ENCODE assay signal across 21 cellular contexts in genomic region chr10:5360318-5360915, GRCh38. TPM values are rescaled to one million over a fixed set of nuclear protein-coding genes. Genes with fewer than 3 reads are reported as not detected.
DNase-seq lines count a peak whose midpoint lies in the region; ATAC-seq and FAIRE-seq lines count a peak whose summit lies in the region.
"Had no signal": no experiment of that assay in that cellular context is flagged by ENCODE, and none has a peak within 500 bp of the region (broad histone marks: within the 10 kb centered on the region; RNA-seq: fewer than 3 reads in every experiment).

No MANE protein-coding gene starts in this region.

- H3K9me3 ChIP-seq in endocrine pancreas (ENCODE audit: control insufficient read depth, low read length): no peaks in the 10 kb centered on the region
- H3K9me3 ChIP-seq in small intestine (ENCODE audit: control insufficient read depth, low read depth): no peaks in the 10 kb centered on the region
- H3K9me3 ChIP-seq: SJSA1 had no signal

- 21 to 38% (median 35%) methylated on average over 7 of the region's 7 CpGs for WGBS in small intestine, 3 donors

- peak; percentile 49 for DNase-seq in HuH-7 (ENCODE audit: low spot score)
- DNase-seq in NCI-H526 (lab: John Stamatoyannopoulos, UW): peak; percentile 49 to 51
- peak; percentile 55 for DNase-seq in small intestine
- no peak for DNase-seq in GM19238 (ENCODE audit: insufficient read length, low spot score)
- no peak for DNase-seq in RPMI8226
- DNase-seq: CD8-positive, alpha-beta T cell; EL; GF-D8; KG1; NCI-H1105; NCI-H1694; NCI-H2081; NCI-H446 treated with DMSO at 0.1 percent for 48 hours; T-helper 1 cell had no signal

- H3K36me3 ChIP-seq in endocrine pancreas (ENCODE audit: control insufficient read depth, insufficient read depth, low read length): no peaks in the 10 kb centered on the region
- H3K36me3 ChIP-seq in small intestine (ENCODE audit: control insufficient read depth in 2 of 2, insufficient read depth in 2 of 2, low read length in 2 of 2): no peaks in the 10 kb centered on the region
- H3K36me3 ChIP-seq: BLaER1 treated with 17β-estradiol and CSF1 and Interleukin-3, amounts not matched to agents 10 nM and 100 nM; SJSA1 had no signal

- peaks cover 11% of the 10 kb centered on the region for H3K4me1 ChIP-seq in endocrine pancreas (ENCODE audit: control insufficient read depth, insufficient read depth, low read length)
- H3K4me1 ChIP-seq in small intestine (ENCODE audit: control insufficient read depth in 2 of 2, insufficient read depth in 1 of 2, low read depth in 1 of 2, low read length in 1 of 2): peaks cover 0 to 2% of the 10 kb centered on the region in 2 donors
- H3K4me1 ChIP-seq: SJSA1 had no signal

- ATAC-seq in GM18511 (IDR thresholded peaks at IDR 0.05; ENCODE audit: unreplicated experiment): no peak
- ATAC-seq: CD8-positive, alpha-beta T cell; Right ventricle myocardium inferior had no signal

- no peak overlapping the region for H3K27ac ChIP-seq in small intestine (ENCODE audit: low read depth in 1 of 2, low read length in 1 of 2)
- H3K27ac ChIP-seq: BLaER1 treated with 17β-estradiol and CSF1 and Interleukin-3, amounts not matched to agents 10 nM and 100 nM; HL-60; SJSA1 had no signal

- no peak for FAIRE-seq in small intestine (lab: Jason Lieb, UNC)
- FAIRE-seq: RCC 7860 had no signal

- H3K4me3 ChIP-seq in endocrine pancreas (ENCODE audit: control insufficient read depth, insufficient read depth, low read length) (peak overlapping the region; percentile 71), small intestine (ENCODE audit: low read depth in 1 of 2, low read length in 2 of 2) (no peak overlapping the region)
- H3K4me3 ChIP-seq: BLaER1 treated with 17β-estradiol and CSF1 and Interleukin-3, amounts not matched to agents 10 nM and 100 nM; SJSA1 had no signal

- no peak overlapping the region for H3K9ac ChIP-seq in endocrine pancreas (ENCODE audit: control insufficient read depth, insufficient read depth, low read length)
- H3K9ac ChIP-seq: BLaER1 treated with 17β-estradiol and CSF1 and Interleukin-3, amounts not matched to agents 10 nM and 100 nM had no signal

- H3K27me3 ChIP-seq in endocrine pancreas (ENCODE audit: control insufficient read depth, insufficient read depth, low read length): no peaks in the 10 kb centered on the region
- peaks cover 0 to 2% of the 10 kb centered on the region in 2 donors for H3K27me3 ChIP-seq in small intestine (ENCODE audit: control insufficient read depth in 2 of 2, insufficient read depth in 2 of 2, low read length in 2 of 2)
- H3K27me3 ChIP-seq: BLaER1 treated with 17β-estradiol and CSF1 and Interleukin-3, amounts not matched to agents 10 nM and 100 nM had no signal

RNA-seq across cellular contexts. Expression of gene UCN3, which starts 4.3 kb away (rescaled TPM):
- polyA plus RNA-seq in small intestine: 1 to 10 TPM; 1.9 to 3.8 (median 2.2) TPM

RNA-seq across cellular contexts. Expression of gene TUBAL3, which starts 44.2 kb away (rescaled TPM):
- 10 to 100 TPM; 11.4 to 97.7 (median 69.4) TPM for polyA plus RNA-seq in small intestine

RNA-seq across cellular contexts. Expression of gene NET1, which starts 51.9 kb away (rescaled TPM):
- 100 to 1,000 TPM in 2 of 3 donors, 10 to 100 TPM in 1; 58.0 to 187 (median 147) TPM for polyA plus RNA-seq in small intestine

Comparison
In these comparisons a context has a peak if more than half of its experiments do, and no peak if none do; other contexts are left out.
1. DNase-seq: peak in HuH-7 (single experiment), NCI-H526 (2 of 2) and small intestine (single experiment); none in GM19238 (single experiment) and RPMI8226 (single experiment).